Comparison of ENCODE assay signal across 8 cellular contexts in genomic region chr10:113099431-113100298, GRCh38.
A peak's percentile ranks its signal among the peaks of the same experiment; 100 is the strongest.
DNase-seq lines count a peak whose midpoint lies in the region; ATAC-seq, FAIRE-seq and TF ChIP-seq lines count a peak whose summit lies in the region.
"Had no signal": no experiment of that assay in that cellular context is flagged by ENCODE, and none has a peak within 500 bp of the region (broad histone marks: within the 10 kb centered on the region; RNA-seq: fewer than 3 reads in every experiment).

No MANE protein-coding gene starts in this region.

- H3K4me1 ChIP-seq in endothelial cell of umbilical vein (ENCODE audit: control insufficient read depth, extremely low read depth, insufficient read depth, low read length), result peaks cover 10% of the 10 kb centered on the region

- H3K27ac ChIP-seq in endothelial cell of umbilical vein (ENCODE audit: insufficient read depth, low read depth, low read length), result no peak overlapping the region

- TF ChIP-seq POLR2A in endothelial cell of umbilical vein (IDR thresholded peaks at IDR 0.05; ENCODE audit: low read depth, low read length), result no peak

- BruUV-seq in endothelial cell of umbilical vein (replicated peaks; lab: Mats Ljungman, UMichigan), result no TSS peak

- DNase-seq in KBM-7 (peak; percentile 46), NCI-H748 treated with DMSO at 0.1 percent for 48 hours (lab: John Stamatoyannopoulos, UW) (peak; percentile 27), endothelial cell of umbilical vein (ENCODE audit: low read depth, low spot score) (peak; percentile 66), renal cortical epithelial cell (ENCODE audit: low read depth) (peak; percentile 79)
- no peak for DNase-seq in effector memory CD8-positive, alpha-beta T cell
- no peak for DNase-seq in activated CD4-positive, alpha-beta T cell treated with anti-CD3 and anti-CD28 coated beads for 1 hour

- H3K36me3 ChIP-seq in endothelial cell of umbilical vein (ENCODE audit: control insufficient read depth in 2 of 2, extremely low read depth in 1 of 2, insufficient read depth in 2 of 2, low read length in 2 of 2), result no peaks in the 10 kb centered on the region

- dilution Hi-C loops in endothelial cell of umbilical vein (cut with MboI; ENCODE audit: extremely low pct_ligation_motif_present, low sequenced_read_pairs), result loop anchor here (25.0 kb wide), 1 partner anchor 537 kb away; no protein-coding TSS in a partner anchor

- CTCF ChIA-PET in endothelial cell of umbilical vein (lab: Charles Lee), result interaction anchor here (0.9 to 1.9 kb wide), 4 partner anchors 8 to 379 kb away, joined by 3 to 5 read pairs (median 4); no protein-coding TSS in a partner anchor

- H3K27ac Mint-ChIP-seq in effector memory CD8-positive, alpha-beta T cell, result no peak overlapping the region

- H3K4me3 ChIP-seq in endothelial cell of umbilical vein (replicated peaks in 1 of 3; ENCODE audit: insufficient read depth in 1 of 3, low read depth in 1 of 3, low read length in 3 of 3), result no peak overlapping the region
- H3K4me3 ChIP-seq: body of pancreas had no signal

- H3K79me2 ChIP-seq in endothelial cell of umbilical vein (ENCODE audit: control insufficient read depth, insufficient read depth, low read length), result no peaks in the 10 kb centered on the region

- no peaks in the 10 kb centered on the region for H3K9me3 ChIP-seq in endothelial cell of umbilical vein (replicated peaks; ENCODE audit: control insufficient read depth, insufficient read depth, low read length)
- H3K9me3 ChIP-seq: body of pancreas had no signal

- no peaks in the 10 kb centered on the region for H3K9me3 Mint-ChIP-seq in effector memory CD8-positive, alpha-beta T cell

- no peak for ATAC-seq in effector memory CD8-positive, alpha-beta T cell (replicated peaks)
- ATAC-seq in HG03469 (IDR thresholded peaks at IDR 0.05; ENCODE audit: unreplicated experiment), result no peak
- ATAC-seq: body of pancreas had no signal

- intact Hi-C loops in endothelial cell of umbilical vein (cut with micrococcal nuclease), result no loop called here

- H3K4me1 Mint-ChIP-seq in effector memory CD8-positive, alpha-beta T cell (ENCODE audit: low read depth in 2 of 2), result peaks cover 12 to 15% of the 10 kb centered on the region in 2 donors

- H3K9ac ChIP-seq in endothelial cell of umbilical vein (replicated peaks; ENCODE audit: extremely low read depth, insufficient read depth, low read length), result no peak overlapping the region

- POLR2A ChIA-PET in endothelial cell of umbilical vein (lab: Charles Lee), result interaction anchor here (0.6 kb wide), 1 partner anchor 135 kb away, joined by 7 read pairs; no protein-coding TSS in a partner anchor

- H2AFZ ChIP-seq in endothelial cell of umbilical vein (ENCODE audit: low read depth, low read length), result no peak overlapping the region

- no peak overlapping the region for H3K4me3 Mint-ChIP-seq in effector memory CD8-positive, alpha-beta T cell

- no peak for FAIRE-seq in endothelial cell of umbilical vein (lab: Jason Lieb, UNC)

- H3K27me3 Mint-ChIP-seq in effector memory CD8-positive, alpha-beta T cell, result no peaks in the 10 kb centered on the region

- TF ChIP-seq CTCF in endothelial cell of umbilical vein (IDR thresholded peaks at IDR 0.05; ENCODE audit: extremely low read depth in 1 of 2, insufficient read depth in 1 of 2, low read depth in 1 of 2, low read length in 2 of 2), result no peak

- H3K27me3 ChIP-seq in endothelial cell of umbilical vein (ENCODE audit: control insufficient read depth in 2 of 2, insufficient read depth in 2 of 2, low read length in 2 of 2), result no peaks in the 10 kb centered on the region
- H3K27me3 ChIP-seq: body of pancreas had no signal

- in situ Hi-C loops in KBM-7 (cut with MboI; ENCODE audit: low pct_unique_long_range_greater_than_20kb, low sequenced_read_pairs), result no loop called here

- no peaks in the 10 kb centered on the region for H4K20me1 ChIP-seq in endothelial cell of umbilical vein (replicated peaks; ENCODE audit: control insufficient read depth, extremely low read depth, insufficient read depth, low read length)

- no peak overlapping the region for H3K4me2 ChIP-seq in endothelial cell of umbilical vein (ENCODE audit: insufficient read depth, low read length)

- no peaks in the 10 kb centered on the region for H3K9me1 ChIP-seq in endothelial cell of umbilical vein (replicated peaks; ENCODE audit: control insufficient read depth, extremely low read depth, insufficient read depth, low read length)

- H3K36me3 Mint-ChIP-seq in effector memory CD8-positive, alpha-beta T cell (ENCODE audit: insufficient read depth), result peaks cover 9% of the 10 kb centered on the region

TF ChIP-seq in endothelial cell of umbilical vein, 7 proteins besides CTCF, POLR2A, EP300 and RAD21:
- no peak for TF ChIP-seq MAX (IDR thresholded peaks at IDR 0.05; ENCODE audit: insufficient read depth, insufficient read length)
- no peak for TF ChIP-seq JUN (IDR thresholded peaks at IDR 0.05; ENCODE audit: borderline replicate concordance, insufficient read depth, insufficient read length, low read depth)
- TF ChIP-seq MYC (IDR thresholded peaks at IDR 0.05; ENCODE audit: low read depth, low read length), result no peak
- no peak for TF ChIP-seq FOS (IDR thresholded peaks at IDR 0.05; ENCODE audit: borderline replicate concordance, insufficient read depth, low read length)
- TF ChIP-seq GATA2 (IDR thresholded peaks at IDR 0.05; ENCODE audit: insufficient read depth, insufficient read length, low read depth, low read length), result no peak
- no peak for TF ChIP-seq EZH2 (IDR thresholded peaks at IDR 0.05; ENCODE audit: borderline replicate concordance, low read depth, low read length, severe bottlenecking)
- TF ChIP-seq POLR2AphosphoS5 (IDR thresholded peaks at IDR 0.05; ENCODE audit: insufficient read depth, low read depth, low read length), result no peak
TF ChIP-seq in endothelial cell of umbilical vein: peak in this region for 0.

Comparison
In these comparisons a context has a peak if more than half of its experiments do, and no peak if none do; other contexts are left out.
1. DNase-seq: peak in KBM-7 (single experiment), NCI-H748 treated with DMSO at 0.1 percent for 48 hours (single experiment), endothelial cell of umbilical vein (single experiment) and renal cortical epithelial cell (single experiment); none in effector memory CD8-positive, alpha-beta T cell (0 of 3) and activated CD4-positive, alpha-beta T cell treated with anti-CD3 and anti-CD28 coated beads for 1 hour (single experiment).